ENCODE assay signal across 17 cellular contexts in genomic region chr15:93459396-93459795, GRCh38.
A peak's percentile ranks its signal among the peaks of the same experiment; 100 is the strongest.
DNase-seq lines count a peak whose midpoint lies in the region; ATAC-seq and TF ChIP-seq lines count a peak whose summit lies in the region.
"Had no signal": no experiment of that assay in that cellular context is flagged by ENCODE, and none has a peak within 500 bp of the region (broad histone marks: within the 10 kb centered on the region; RNA-seq: fewer than 3 reads in every experiment).

No MANE protein-coding gene starts in this region.

- H2AFZ ChIP-seq in hepatocyte = no peak overlapping the region

- H3K4me2 ChIP-seq in hepatocyte = no peak overlapping the region

- H3K27me3 ChIP-seq in psoas muscle (ENCODE audit: insufficient read depth in 3 of 3, low read length in 2 of 3) (no peaks in the 10 kb centered on the region), tibial artery (no peaks in the 10 kb centered on the region), hepatocyte (no peaks in the 10 kb centered on the region)
- H3K27me3 ChIP-seq: BE2C had no signal

- DNase-seq in Ammon's horn (ENCODE audit: low spot score) (peak; percentile 34), kidney tubule cell (ENCODE audit: low spot score) (peak; percentile 70), psoas muscle (peak; percentile 39 to 78), tibial artery (peak; percentile 53 to 82), COLO829 (ENCODE audit: low spot score) (no peak), hepatocyte (ENCODE audit: low spot score) (no peak)
- DNase-seq in activated CD4-positive, alpha-beta T cell treated with anti-CD3 and anti-CD28 coated beads for 1 hour = no peak
- DNase-seq: 8988T; CD4-positive, alpha-beta T cell; DND-41; EL; GOT3; KBM-7 had no signal

- H3K27ac ChIP-seq in psoas muscle = no peak overlapping the region
- H3K27ac ChIP-seq in tibial artery = peak overlapping the region in 1 of 2 donors; percentile 43
- H3K27ac ChIP-seq in hepatocyte = no peak overlapping the region

- ATAC-seq in psoas muscle = peak; percentile 60 to 93 (median 88)
- ATAC-seq: GM12878, HepG2 had no signal

- no peaks in the 10 kb centered on the region for H4K20me1 ChIP-seq in hepatocyte (ENCODE audit: insufficient read depth, poor library complexity, severe bottlenecking)

- H3K4me3 ChIP-seq in psoas muscle (no peak overlapping the region), tibial artery (no peak overlapping the region), hepatocyte (no peak overlapping the region)
- H3K4me3 ChIP-seq: GM12878, HAP-1 had no signal

- intact Hi-C loops in psoas muscle (cut with DNase I) (no loop called here), tibial artery (cut with DNase I; ENCODE audit: low total_unique reads) (no loop called here)

- TF ChIP-seq CTCF in psoas muscle (IDR thresholded peaks at IDR 0.05) (no peak), tibial artery (IDR thresholded peaks at IDR 0.05) (peak in 1 of 2 experiments; percentile 18), hepatocyte (IDR thresholded peaks at IDR 0.05; ENCODE audit: poor library complexity) (no peak)

- no peaks in the 10 kb centered on the region for H3K9me2 ChIP-seq in hepatocyte (replicated peaks; ENCODE audit: insufficient read depth)

- H3K9me3 ChIP-seq in psoas muscle (no peaks in the 10 kb centered on the region), tibial artery (no peaks in the 10 kb centered on the region), hepatocyte (ENCODE audit: low read depth) (no peaks in the 10 kb centered on the region)
- H3K9me3 ChIP-seq: BE2C, HAP-1 had no signal

- 64 to 81% (median 75%) methylated on average over 3 of the region's 3 CpGs for WGBS in psoas muscle, 3 donors
- 95% methylated on average over 3 of the region's 3 CpGs for WGBS in hepatocyte (ENCODE audit: low lambda C conversion rate, missing lambda C conversion rate)

- H3K79me2 ChIP-seq in hepatocyte = no peaks in the 10 kb centered on the region

- H3K4me1 ChIP-seq in psoas muscle (peaks cover 17% of the 10 kb centered on the region), tibial artery (peaks cover 0 to 12% (median 2%) of the 10 kb centered on the region in 4 donors), hepatocyte (ENCODE audit: insufficient read depth) (no peaks in the 10 kb centered on the region)
- H3K4me1 ChIP-seq: HAP-1 had no signal

- H3K36me3 ChIP-seq in psoas muscle (ENCODE audit: insufficient read depth in 1 of 2, low read depth in 1 of 2) (no peaks in the 10 kb centered on the region), tibial artery (no peaks in the 10 kb centered on the region), hepatocyte (replicated peaks; ENCODE audit: insufficient read depth, low read depth) (no peaks in the 10 kb centered on the region)
- H3K36me3 ChIP-seq: BE2C, HAP-1 had no signal

Comparison
In these comparisons a context has a peak if more than half of its experiments do, and no peak if none do; other contexts are left out.
1. DNase-seq: peak in Ammon's horn (single experiment), kidney tubule cell (single experiment), psoas muscle (2 of 2) and tibial artery (2 of 2); none in activated CD4-positive, alpha-beta T cell treated with anti-CD3 and anti-CD28 coated beads for 1 hour (single experiment), COLO829 (single experiment) and hepatocyte (single experiment).